22 cellular contexts compared by ENCODE assay signal in genomic region chr14:72649603-72650227, GRCh38.
"Had no signal": no experiment of that assay in that cellular context is flagged by ENCODE, and none has a peak within 500 bp of the region (broad histone marks: within the 10 kb centered on the region; RNA-seq: fewer than 3 reads in every experiment).

No MANE protein-coding gene starts in this region.

- H3K27me3 ChIP-seq: cardiac muscle cell, ovary, tibial artery had no signal

- FAIRE-seq: endometrium, frontal cortex, TTC549 had no signal

- H3K4me3 ChIP-seq: cardiac muscle cell, left ventricle myocardium inferior, ovary, psoas muscle, tibial artery had no signal

- ATAC-seq: activated T-cell treated with anti-CD3 and anti-CD28 coated beads, Interleukin-2, amount 50 U/mL, for 4 hours; natural killer cell; right cardiac atrium had no signal

- H3K27ac ChIP-seq: cardiac muscle cell, left ventricle myocardium inferior, ovary, psoas muscle, tibial artery had no signal

- DNase-seq: activated CD8-positive, alpha-beta memory T cell treated with anti-CD3 and anti-CD28 coated beads, Interleukin-2, amount 50 U/mL, for 48 hours; activated naive CD4-positive, alpha-beta T cell treated with Interleukin-2 at 50 U/mL for 16 hours; activated naive CD8-positive, alpha-beta T cell treated with anti-CD3 and anti-CD28 coated beads for 36 hours; activated T-cell treated with anti-CD3 and anti-CD28 coated beads, Interleukin-2, amount 50 U/mL, for 4 hours; cortex of kidney; effector CD4-positive, alpha-beta T cell; erythroblast; glutamatergic neuron; hippocampal formation; kidney glomerular epithelial cell; left ventricle myocardium inferior; natural killer cell; ovary; psoas muscle; right cardiac atrium; stimulated activated CD4-positive, alpha-beta T cell treated with anti-CD3 and anti-CD28 coated beads, Interleukin-1b, Interleukin-23, amount 100 ng/mL, for 48 hours; T-helper 1 cell; tibial artery had no signal

- H3K36me3 ChIP-seq: cardiac muscle cell, left ventricle myocardium inferior, ovary, tibial artery had no signal

- H3K9me3 ChIP-seq: left ventricle myocardium inferior, ovary, psoas muscle, tibial artery had no signal
